18 cellular contexts compared by ENCODE assay signal in genomic region chr3:178067721-178068120, GRCh38.
"Had no signal": no experiment of that assay in that cellular context is flagged by ENCODE, and none has a peak within 500 bp of the region (broad histone marks: within the 10 kb centered on the region; RNA-seq: fewer than 3 reads in every experiment).

No MANE protein-coding gene starts in this region.

- ATAC-seq: activated CD8-positive, alpha-beta T cell treated with anti-CD3 and anti-CD28 coated beads, Interleukin-2, amount 10 ng/mL, durations not matched to agents 7 days and 5 days; left ventricle myocardium superior; natural killer cell treated with Interleukin-12 subunit alpha and Interleukin-12 subunit beta and Interleukin-15 and Interleukin-18, amount 100 ng/mL, for 72 hours; stimulated activated naive CD8-positive, alpha-beta T cell treated with anti-CD3 and anti-CD28 coated beads, Interleukin-15, Interleukin-2, amounts not matched to agents 100 U/mL and 50 U/mL, for 24 hours; upper lobe of right lung had no signal

- FAIRE-seq: astrocyte had no signal

- H3K4me3 ChIP-seq: colonic mucosa, prostate gland, upper lobe of right lung had no signal

- H3K4me1 Mint-ChIP-seq: activated naive CD4-positive, alpha-beta T cell treated with anti-CD3 and anti-CD28 coated beads, Interleukin-2, amount 50 U/mL, for 24 hours; memory B cell had no signal

- H3K36me3 Mint-ChIP-seq: activated naive CD4-positive, alpha-beta T cell treated with anti-CD3 and anti-CD28 coated beads, Interleukin-2, amount 50 U/mL, for 24 hours; memory B cell; natural killer cell treated with Interleukin-12 subunit alpha and Interleukin-12 subunit beta and Interleukin-15 and Interleukin-18, amount 100 ng/mL, for 72 hours had no signal

- H3K4me1 ChIP-seq: colonic mucosa, prostate gland, upper lobe of right lung had no signal

- H3K4me3 Mint-ChIP-seq: activated CD8-positive, alpha-beta T cell treated with anti-CD3 and anti-CD28 coated beads, Interleukin-2, amount 10 ng/mL, durations not matched to agents 7 days and 5 days; activated naive CD4-positive, alpha-beta T cell treated with anti-CD3 and anti-CD28 coated beads, Interleukin-2, amount 50 U/mL, for 24 hours; activated T-helper 1 cell treated with anti-CD3 and anti-CD28 coated beads, Interleukin-12 subunit alpha, Interleukin-12 subunit beta, Interleukin-2, Interleukin-4 antibody, amounts not matched to agents 30 ng/mL and 10 ng/mL and 1 ng/mL, durations not matched to agents 14 hours and 24 hours and 36 hours; memory B cell; natural killer cell treated with Interleukin-12 subunit alpha and Interleukin-12 subunit beta and Interleukin-15 and Interleukin-18, amount 100 ng/mL, for 72 hours; T-helper 1 cell treated with Interleukin-12 subunit alpha and Interleukin-12 subunit beta and Interleukin-4 antibody, amounts not matched to agents 30 μg/mL and 1 μg/mL, for 36 hours had no signal

- H3K27ac Mint-ChIP-seq: activated CD8-positive, alpha-beta T cell treated with anti-CD3 and anti-CD28 coated beads, Interleukin-2, amount 10 ng/mL, durations not matched to agents 7 days and 5 days; activated naive CD4-positive, alpha-beta T cell treated with anti-CD3 and anti-CD28 coated beads, Interleukin-2, amount 50 U/mL, for 24 hours; activated T-helper 1 cell treated with anti-CD3 and anti-CD28 coated beads, Interleukin-12 subunit alpha, Interleukin-12 subunit beta, Interleukin-2, Interleukin-4 antibody, amounts not matched to agents 30 ng/mL and 10 ng/mL and 1 ng/mL, durations not matched to agents 14 hours and 24 hours and 36 hours; memory B cell; natural killer cell treated with Interleukin-12 subunit alpha and Interleukin-12 subunit beta and Interleukin-15 and Interleukin-18, amount 100 ng/mL, for 72 hours; T-helper 1 cell treated with Interleukin-12 subunit alpha and Interleukin-12 subunit beta and Interleukin-4 antibody, amounts not matched to agents 30 μg/mL and 1 μg/mL, for 36 hours had no signal

- H3K9me3 Mint-ChIP-seq: activated naive CD4-positive, alpha-beta T cell treated with anti-CD3 and anti-CD28 coated beads, Interleukin-2, amount 50 U/mL, for 24 hours; natural killer cell treated with Interleukin-12 subunit alpha and Interleukin-12 subunit beta and Interleukin-15 and Interleukin-18, amount 100 ng/mL, for 72 hours; T-helper 1 cell treated with Interleukin-12 subunit alpha and Interleukin-12 subunit beta and Interleukin-4 antibody, amounts not matched to agents 30 μg/mL and 1 μg/mL, for 36 hours had no signal

- H3K27me3 ChIP-seq: colonic mucosa, upper lobe of right lung had no signal

- H3K9me3 ChIP-seq: colonic mucosa, prostate gland, upper lobe of right lung had no signal

- DNase-seq: activated CD4-positive, alpha-beta T cell treated with anti-CD3 and anti-CD28 coated beads for 1 hour; activated CD4-positive, alpha-beta T cell treated with anti-CD3 and anti-CD28 coated beads, Interleukin-2, amount 50 U/mL, for 1 hour; activated CD8-positive, alpha-beta T cell treated with anti-CD3 and anti-CD28 coated beads, Interleukin-2, amount 10 ng/mL, durations not matched to agents 7 days and 5 days; activated gamma-delta T cell treated with Interleukin-2 at 50 U/mL for 16 hours; colonic mucosa; foreskin melanocyte; left ventricle myocardium superior; stimulated activated CD4-positive, alpha-beta T cell treated with anti-CD3 and anti-CD28 coated beads, Interleukin-4, amount 100 ng/mL, for 4 hours; stimulated activated naive CD8-positive, alpha-beta T cell treated with anti-CD3 and anti-CD28 coated beads, Interleukin-15, Interleukin-2, amounts not matched to agents 100 U/mL and 50 U/mL, for 24 hours; upper lobe of right lung; WERI-Rb-1 had no signal

- H3K27me3 Mint-ChIP-seq: activated naive CD4-positive, alpha-beta T cell treated with anti-CD3 and anti-CD28 coated beads, Interleukin-2, amount 50 U/mL, for 24 hours had no signal

- H3K36me3 ChIP-seq: colonic mucosa, prostate gland, upper lobe of right lung, WERI-Rb-1 had no signal
